Comparison of ENCODE assay signal across 18 cellular contexts in the genomic region with DNA sequence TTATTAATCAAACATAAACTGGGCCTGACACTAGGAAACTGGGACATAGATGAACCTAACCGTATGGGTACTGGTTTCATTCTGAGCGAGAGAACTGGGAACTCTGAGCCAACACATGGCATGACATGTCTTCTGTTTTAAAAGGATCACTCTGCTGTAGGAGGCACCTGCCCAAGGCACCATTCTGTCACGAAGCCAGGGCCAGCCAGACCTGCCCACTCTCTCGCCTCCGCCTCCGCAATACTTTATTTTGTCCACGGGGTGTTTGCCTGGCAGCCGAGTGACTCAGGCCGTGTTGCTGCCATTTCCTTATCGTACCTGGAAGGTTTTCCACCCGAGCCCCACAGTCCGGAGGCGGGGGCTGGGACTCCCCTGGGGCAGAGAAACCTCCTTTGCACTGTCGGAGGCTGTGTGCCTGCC.
DNase-seq lines count a peak whose midpoint lies in the region; ATAC-seq, FAIRE-seq and TF ChIP-seq lines count a peak whose summit lies in the region.
"Had no signal": no experiment of that assay in that cellular context is flagged by ENCODE, and none has a peak within 500 bp of the region (broad histone marks: within the 10 kb centered on the region; RNA-seq: fewer than 3 reads in every experiment).

No MANE protein-coding gene starts in this region.

- no peaks in the 10 kb centered on the region for H4K20me1 ChIP-seq in mammary epithelial cell (ENCODE audit: insufficient read depth, low read length)

- H3K27me3 Mint-ChIP-seq in osteocyte (ENCODE audit: unreplicated experiment) = peaks cover 38% of the 10 kb centered on the region

- intact Hi-C loops in mammary epithelial cell (cut with micrococcal nuclease) = no loop called here
- intact Hi-C loops in mucosa of descending colon (cut with DNase I, micrococcal nuclease) = no loop called here

- H3K9me3 Mint-ChIP-seq in osteocyte (ENCODE audit: unreplicated experiment) = no peaks in the 10 kb centered on the region
- H3K9me3 Mint-ChIP-seq: activated T-cell treated with anti-CD3 and anti-CD28 coated beads, Interleukin-2, amount 50 U/mL, for 24 hours had no signal

- no peaks in the 10 kb centered on the region for H3K27me3 ChIP-seq in mammary epithelial cell (ENCODE audit: insufficient read depth, low read length)

- H3K27ac ChIP-seq in A549 (no peak overlapping the region), mammary epithelial cell (ENCODE audit: insufficient read depth, low read depth, low read length) (no peak overlapping the region)

- H3K36me3 ChIP-seq in mammary epithelial cell (ENCODE audit: insufficient read depth, low read length) (no peaks in the 10 kb centered on the region), mucosa of descending colon (ENCODE audit: low read depth) (no peaks in the 10 kb centered on the region)

- FAIRE-seq in A549 (lab: Jason Lieb, UNC) = no peak
- FAIRE-seq: urothelium cell line had no signal

- H3K27ac Mint-ChIP-seq in osteocyte (ENCODE audit: unreplicated experiment) = no peak overlapping the region
- H3K27ac Mint-ChIP-seq: activated naive CD8-positive, alpha-beta T cell; activated T-cell treated with anti-CD3 and anti-CD28 coated beads, Interleukin-2, amount 50 U/mL, for 24 hours; CD8-positive, alpha-beta T cell; nephron; stimulated activated memory B cell treated with anti-CD40 and anti-IgM and Interleukin-4, amounts not matched to agents 10 μg/mL and 1 μg/mL and 100 μg/mL, for 72 hours had no signal

- no peak for TF ChIP-seq RAD21 in A549 (conservative IDR thresholded peaks at IDR 0.05 in 1 of 2, IDR thresholded peaks at IDR 0.05 in 1 of 2)

- dilution Hi-C loops in mammary epithelial cell (cut with HindIII; ENCODE audit: low sequenced_read_pairs) = no loop called here

- DNase-seq in A549 (ENCODE audit: low read depth in 1 of 2, low spot score in 1 of 2) = no peak
- peak; percentile 55 for DNase-seq in HPDE6-E6E7 (ENCODE audit: extremely low spot score)
- DNase-seq in mammary epithelial cell = peak; percentile 39
- peak in 1 of 3 donors; percentile 28 for DNase-seq in mucosa of descending colon
- DNase-seq in NK-92 treated with Interleukin-12 subunit alpha and Interleukin-12 subunit beta, amount 100 ng/mL, for 24 hours (lab: John Stamatoyannopoulos, UW) = no peak
- no peak for DNase-seq in osteocyte (ENCODE audit: extremely low spot score, unreplicated experiment)
- DNase-seq: activated T-cell treated with anti-CD3 and anti-CD28 coated beads, Interleukin-2, amount 50 U/mL, for 24 hours; CD8-positive, alpha-beta T cell; IMR-90; mesenchymal stem cell; retina; stimulated activated CD4-positive, alpha-beta T cell treated with anti-CD3 and anti-CD28 coated beads, Interleukin-12 subunit alpha, Interleukin-12 subunit beta, amount 100 ng/mL, for 4 hours had no signal

- no peaks in the 10 kb centered on the region for H3K79me2 ChIP-seq in mammary epithelial cell (ENCODE audit: insufficient read depth, low read length)

- no peak overlapping the region for H3K9ac ChIP-seq in mammary epithelial cell (ENCODE audit: insufficient read depth, low read length)

- no peak for TF ChIP-seq POLR2A in A549 (IDR thresholded peaks at IDR 0.05; ENCODE audit: low read length)

- no peaks in the 10 kb centered on the region for H3K4me1 Mint-ChIP-seq in osteocyte (ENCODE audit: unreplicated experiment)
- H3K4me1 Mint-ChIP-seq: nephron; stimulated activated memory B cell treated with anti-CD40 and anti-IgM and Interleukin-4, amounts not matched to agents 10 μg/mL and 1 μg/mL and 100 μg/mL, for 72 hours had no signal

- ATAC-seq in A549 = peak; percentile 43 to 53; a peak in 5 of 6 replicates
- ATAC-seq in mucosa of descending colon = peak; percentile 43
- ATAC-seq in HG03469 (IDR thresholded peaks at IDR 0.05; ENCODE audit: unreplicated experiment) = no peak
- no peak for ATAC-seq in SK-N-SH treated with all-trans-retinoic acid at 6 μM for 48 hours
- ATAC-seq: CD8-positive, alpha-beta T cell; stimulated activated memory B cell treated with anti-CD40 and anti-IgM and Interleukin-4, amounts not matched to agents 10 μg/mL and 1 μg/mL and 100 μg/mL, for 72 hours had no signal

- H3K4me1 ChIP-seq in A549 (no peaks in the 10 kb centered on the region), mammary epithelial cell (ENCODE audit: insufficient read depth, low read length) (peaks cover 11% of the 10 kb centered on the region), mucosa of descending colon (ENCODE audit: low read depth) (no peaks in the 10 kb centered on the region)

- no peak for TF ChIP-seq CTCF in A549 (IDR thresholded peaks at IDR 0.05)
- TF ChIP-seq CTCF in mammary epithelial cell (conservative IDR thresholded peaks at IDR 0.05 in 1 of 2, IDR thresholded peaks at IDR 0.05 in 1 of 2; ENCODE audit: extremely low read depth in 1 of 2, insufficient read depth in 1 of 2, low read depth in 1 of 2, low read length in 2 of 2) = no peak
- TF ChIP-seq CTCF in mucosa of descending colon (IDR thresholded peaks at IDR 0.05) = no peak
- TF ChIP-seq CTCF in osteocyte (IDR thresholded peaks at IDR 0.05) = no peak

- 52% methylated on average over 14 of the region's 14 CpGs for WGBS in A549 (ENCODE audit: missing lambda C conversion rate)
- WGBS in mammary epithelial cell (ENCODE audit: low coverage, missing lambda C conversion rate) = 9% methylated on average over 7 of the region's 14 CpGs

- H3K4me2 ChIP-seq in A549 = no peak overlapping the region
- H3K4me2 ChIP-seq in mammary epithelial cell (ENCODE audit: insufficient read depth, low read depth, low read length) = peak overlapping the region; percentile 34

- no TSS peak for BruUV-seq in mammary epithelial cell (replicated peaks; lab: Mats Ljungman, UMichigan)

- no peak for TF ChIP-seq EP300 in A549 (IDR thresholded peaks at IDR 0.05)

- CTCF ChIA-PET in A549 (lab: Yijun Ruan, JAX) = no interaction called here
- CTCF ChIA-PET in mammary epithelial cell (lab: Charles Lee; ENCODE audit: low non-redundant PET) = no interaction called here

- 0 out of 3 replicates have a peak, but pooled peaks cover 2% of the 10 kb centered on the region for H3K9me3 ChIP-seq in A549
- no peaks in the 10 kb centered on the region for H3K9me3 ChIP-seq in mammary epithelial cell (replicated peaks; ENCODE audit: insufficient read depth, low read length)
- no peaks in the 10 kb centered on the region for H3K9me3 ChIP-seq in mucosa of descending colon

- H3K4me3 ChIP-seq in A549 = no peak overlapping the region
- peak overlapping the region in 1 of 3 experiments; percentile 4 for H3K4me3 ChIP-seq in mammary epithelial cell (replicated peaks in 1 of 3; ENCODE audit: insufficient read depth in 1 of 3, low read depth in 2 of 3, low read length in 3 of 3)
- no peak overlapping the region for H3K4me3 ChIP-seq in mucosa of descending colon

- H2AFZ ChIP-seq in mammary epithelial cell (ENCODE audit: low read depth, low read length) = peak overlapping the region; percentile 43

- no peaks in the 10 kb centered on the region for H3K36me3 Mint-ChIP-seq in osteocyte (ENCODE audit: unreplicated experiment)
- H3K36me3 Mint-ChIP-seq: activated naive CD8-positive, alpha-beta T cell; CD8-positive, alpha-beta T cell; stimulated activated memory B cell treated with anti-CD40 and anti-IgM and Interleukin-4, amounts not matched to agents 10 μg/mL and 1 μg/mL and 100 μg/mL, for 72 hours had no signal

- in situ Hi-C loops in mammary epithelial cell (cut with MboI; ENCODE audit: low sequenced_read_pairs in 2 of 2) = no loop called here

- H3K4me3 Mint-ChIP-seq in osteocyte (ENCODE audit: unreplicated experiment) = no peak overlapping the region
- H3K4me3 Mint-ChIP-seq: activated naive CD8-positive, alpha-beta T cell; activated T-cell treated with anti-CD3 and anti-CD28 coated beads, Interleukin-2, amount 50 U/mL, for 24 hours; CD8-positive, alpha-beta T cell; nephron; stimulated activated memory B cell treated with anti-CD40 and anti-IgM and Interleukin-4, amounts not matched to agents 10 μg/mL and 1 μg/mL and 100 μg/mL, for 72 hours had no signal

- POLR2A ChIA-PET in A549 (lab: Yijun Ruan, JAX) = no interaction called here

TF ChIP-seq in A549, 52 proteins besides CTCF, POLR2A, EP300 and RAD21 (continues in another document):
- no peak for TF ChIP-seq ZFP36 (IDR thresholded peaks at IDR 0.05; ENCODE audit: borderline replicate concordance, partially characterized antibody)
- TF ChIP-seq HOXA7 (CRISPR knock-in tag; IDR thresholded peaks at IDR 0.05) = no peak
- TF ChIP-seq MAZ (IDR thresholded peaks at IDR 0.05; ENCODE audit: borderline replicate concordance, low read depth, low read length) = no peak
- TF ChIP-seq BHLHE40 (IDR thresholded peaks at IDR 0.05; ENCODE audit: low read depth, low read length) = no peak
- TF ChIP-seq RNF2 (IDR thresholded peaks at IDR 0.05; ENCODE audit: borderline replicate concordance, low read depth) = no peak
- TF ChIP-seq MYC (IDR thresholded peaks at IDR 0.05; ENCODE audit: borderline replicate concordance, low read length) = no peak
- no peak for TF ChIP-seq NFE2L2 (conservative IDR thresholded peaks at IDR 0.05; ENCODE audit: low read length)
- TF ChIP-seq FOXS1 (CRISPR knock-in tag; IDR thresholded peaks at IDR 0.05) = no peak
- no peak for TF ChIP-seq ZNF302 (CRISPR knock-in tag; IDR thresholded peaks at IDR 0.05)
- no peak for TF ChIP-seq CBX2 (IDR thresholded peaks at IDR 0.05; ENCODE audit: borderline replicate concordance, low read depth)
- TF ChIP-seq RARB (CRISPR knock-in tag; IDR thresholded peaks at IDR 0.05) = no peak
- no peak for TF ChIP-seq TP53 (CRISPR knock-in tag; IDR thresholded peaks at IDR 0.05)

TF ChIP-seq in SK-N-SH treated with all-trans-retinoic acid at 6 μM for 48 hours, 23 proteins besides CTCF, POLR2A, EP300 and RAD21 (continues in another document):
- no peak for TF ChIP-seq ESRRG (CRISPR knock-in tag; IDR thresholded peaks at IDR 0.05)
- TF ChIP-seq, protein P1, sequence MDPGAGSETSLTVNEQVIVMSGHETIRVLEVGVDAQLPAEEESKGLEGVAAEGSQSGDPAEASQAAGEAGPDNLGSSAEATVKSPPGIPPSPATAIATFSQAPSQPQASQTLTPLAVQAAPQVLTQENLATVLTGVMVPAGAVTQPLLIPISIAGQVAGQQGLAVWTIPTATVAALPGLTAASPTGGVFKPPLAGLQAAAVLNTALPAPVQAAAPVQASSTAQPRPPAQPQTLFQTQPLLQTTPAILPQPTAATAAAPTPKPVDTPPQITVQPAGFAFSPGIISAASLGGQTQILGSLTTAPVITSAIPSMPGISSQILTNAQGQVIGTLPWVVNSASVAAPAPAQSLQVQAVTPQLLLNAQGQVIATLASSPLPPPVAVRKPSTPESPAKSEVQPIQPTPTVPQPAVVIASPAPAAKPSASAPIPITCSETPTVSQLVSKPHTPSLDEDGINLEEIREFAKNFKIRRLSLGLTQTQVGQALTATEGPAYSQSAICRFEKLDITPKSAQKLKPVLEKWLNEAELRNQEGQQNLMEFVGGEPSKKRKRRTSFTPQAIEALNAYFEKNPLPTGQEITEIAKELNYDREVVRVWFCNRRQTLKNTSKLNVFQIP (CRISPR knock-in tag; IDR thresholded peaks at IDR 0.05; ENCODE audit: borderline replicate concordance, low read depth) = no peak
- TF ChIP-seq OSR1 (CRISPR knock-in tag; IDR thresholded peaks at IDR 0.05) = no peak
- no peak for TF ChIP-seq CSDC2 (CRISPR knock-in tag; IDR thresholded peaks at IDR 0.05)

Comparison
In these comparisons a context has a peak if more than half of its experiments do, and no peak if none do; other contexts are left out.
1. ATAC-seq: peak in A549 (2 of 2) and mucosa of descending colon (single experiment); none in HG03469 (single experiment) and SK-N-SH treated with all-trans-retinoic acid at 6 μM for 48 hours (single experiment).
2. DNase-seq: peak in HPDE6-E6E7 (single experiment) and mammary epithelial cell (single experiment); none in A549 (0 of 2), NK-92 treated with Interleukin-12 subunit alpha and Interleukin-12 subunit beta, amount 100 ng/mL, for 24 hours (single experiment) and osteocyte (single experiment).